Comparison of ENCODE assay signal across 9 cellular contexts in genomic region chr3:16448691-16449090, GRCh38.
DNase-seq lines count a peak whose midpoint lies in the region; ATAC-seq and TF ChIP-seq lines count a peak whose summit lies in the region.
"Had no signal": no experiment of that assay in that cellular context is flagged by ENCODE, and none has a peak within 500 bp of the region (broad histone marks: within the 10 kb centered on the region; RNA-seq: fewer than 3 reads in every experiment).

No MANE protein-coding gene starts in this region.

- TF ChIP-seq CTCF in AG04450 (IDR thresholded peaks at IDR 0.05; ENCODE audit: low read depth, low read length) = no peak
- no peak for TF ChIP-seq CTCF in HFFc6 (IDR thresholded peaks at IDR 0.05)
- TF ChIP-seq CTCF in adrenal gland (IDR thresholded peaks at IDR 0.05) = no peak

- no peak for ATAC-seq in HG03139 (IDR thresholded peaks at IDR 0.05; ENCODE audit: unreplicated experiment)
- no peak for ATAC-seq in GM19463 (IDR thresholded peaks at IDR 0.05; ENCODE audit: unreplicated experiment)

- H3K4me1 Mint-ChIP-seq in HFFc6 (ENCODE audit: low read depth) = peaks cover 62% of the 10 kb centered on the region
- H3K4me1 Mint-ChIP-seq in immature natural killer cell = peaks cover 46 to 98% of the 10 kb centered on the region in 2 donors

- H3K27ac ChIP-seq in AG04450 (ENCODE audit: low read depth, low read length) (peak overlapping the region; percentile 41), adrenal gland (peak overlapping the region in 1 of 5 donors; percentile 59)

- no peaks in the 10 kb centered on the region for H3K36me3 ChIP-seq in adrenal gland (replicated peaks in 1 of 2)

- H3K9me3 Mint-ChIP-seq in HFFc6 (no peaks in the 10 kb centered on the region), immature natural killer cell (no peaks in the 10 kb centered on the region)
- H3K9me3 Mint-ChIP-seq: activated naive CD4-positive, alpha-beta T cell treated with anti-CD3 and anti-CD28 coated beads, Interleukin-2, amount 50 U/mL, for 24 hours had no signal

- H3K27me3 ChIP-seq in AG04450 (ENCODE audit: control insufficient read depth, insufficient read depth, low read length) (no peaks in the 10 kb centered on the region), adrenal gland (no peaks in the 10 kb centered on the region)

- TF ChIP-seq POLR2A in adrenal gland (IDR thresholded peaks at IDR 0.05) = no peak

- peaks cover 0 to 7% of the 10 kb centered on the region in 2 donors for H3K4me1 ChIP-seq in adrenal gland (replicated peaks in 1 of 2)

- DNase-seq in AG04450 (ENCODE audit: low read depth, low spot score) (peak; percentile 89), HFFc6 (peak; percentile 96), adrenal gland (peak in 6 of 7 donors; percentile 41 to 74 (median 47)), immature natural killer cell (no peak), D341Med (ENCODE audit: low spot score) (no peak)
- peak; percentile 41 for DNase-seq in stimulated activated CD4-positive, alpha-beta T cell treated with anti-CD3 and anti-CD28 coated beads, Interleukin-4, amount 100 ng/mL, for 24 hours

- H3K4me3 ChIP-seq in AG04450 (ENCODE audit: low read depth, low read length) (no peak overlapping the region), adrenal gland (no peak overlapping the region)

- peaks cover 21% of the 10 kb centered on the region for H3K36me3 Mint-ChIP-seq in HFFc6 (ENCODE audit: low read depth)
- peaks cover 0 to 17% (median 6%) of the 10 kb centered on the region in 3 donors for H3K36me3 Mint-ChIP-seq in immature natural killer cell

- 26 to 50% (median 45%) methylated on average over 6 of the region's 6 CpGs for WGBS in adrenal gland, 4 donors

- intact Hi-C loops in adrenal gland (cut with DNase I) = no loop called here

- POLR2A ChIA-PET in AG04450 (lab: Yijun Ruan, JAX) = no interaction called here

- H3K27ac Mint-ChIP-seq in HFFc6 (peak overlapping the region; percentile 83), immature natural killer cell (peak overlapping the region; percentile 30 to 76 (median 50))
- H3K27ac Mint-ChIP-seq: activated naive CD4-positive, alpha-beta T cell treated with anti-CD3 and anti-CD28 coated beads, Interleukin-2, amount 50 U/mL, for 24 hours had no signal

- H3K4me3 Mint-ChIP-seq in HFFc6 (peak overlapping the region; percentile 55), immature natural killer cell (no peak overlapping the region)
- H3K4me3 Mint-ChIP-seq: activated naive CD4-positive, alpha-beta T cell treated with anti-CD3 and anti-CD28 coated beads, Interleukin-2, amount 50 U/mL, for 24 hours had no signal

- H3K9me3 ChIP-seq in AG04450 (ENCODE audit: control insufficient read depth, insufficient read depth, low read length) (no peaks in the 10 kb centered on the region), adrenal gland (replicated peaks in 1 of 3) (no peaks in the 10 kb centered on the region)

- no peaks in the 10 kb centered on the region; the same call in 1 of the 2 replicates for H3K27me3 Mint-ChIP-seq in HFFc6 (ENCODE audit: insufficient read depth)
- peaks cover 0 to 6% (median 0%) of the 10 kb centered on the region in 3 donors for H3K27me3 Mint-ChIP-seq in immature natural killer cell (ENCODE audit: low read depth in 3 of 3)
- H3K27me3 Mint-ChIP-seq: activated naive CD4-positive, alpha-beta T cell treated with anti-CD3 and anti-CD28 coated beads, Interleukin-2, amount 50 U/mL, for 24 hours had no signal

- CTCF ChIA-PET in AG04450 (lab: Charles Lee) = interaction anchor here (0.6 kb wide), 1 partner anchor 166 kb away, joined by 3 read pairs; no protein-coding TSS in a partner anchor

Comparison
In these comparisons a context has a peak if more than half of its experiments do, and no peak if none do; other contexts are left out.
1. DNase-seq: peak in AG04450 (single experiment), HFFc6 (single experiment), adrenal gland (6 of 7) and stimulated activated CD4-positive, alpha-beta T cell treated with anti-CD3 and anti-CD28 coated beads, Interleukin-4, amount 100 ng/mL, for 24 hours (single experiment); none in immature natural killer cell (0 of 3) and D341Med (single experiment).